Comparison of ENCODE assay signal across 24 cellular contexts in the genomic region with DNA sequence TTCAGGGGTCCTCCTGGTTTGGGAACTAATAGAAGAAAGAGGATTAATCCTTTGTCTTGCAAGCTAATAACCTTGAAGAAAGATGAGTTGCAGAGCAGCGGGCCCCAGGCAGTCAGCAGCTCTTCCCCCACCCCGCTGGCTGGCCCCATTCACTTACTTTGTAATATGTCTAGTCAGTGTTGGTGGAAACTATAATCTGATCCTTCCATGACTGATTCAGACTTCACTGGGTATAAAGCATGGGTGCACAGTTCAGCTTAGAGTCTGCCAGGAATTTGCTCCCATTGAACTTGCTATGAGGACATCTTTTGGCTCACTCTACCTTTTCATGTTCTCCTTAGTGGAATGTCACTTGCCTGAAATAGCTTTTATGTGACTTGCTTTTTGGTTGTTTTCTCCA.
"Had no signal": no experiment of that assay in that cellular context is flagged by ENCODE, and none has a peak within 500 bp of the region (broad histone marks: within the 10 kb centered on the region; RNA-seq: fewer than 3 reads in every experiment).

No MANE protein-coding gene starts in this region.

- DNase-seq: glutamatergic neuron; heart left ventricle; hypothalamus; immature natural killer cell; islet precursor cell; left lung; midbrain; mucosa of descending colon; naive thymus-derived CD8-positive, alpha-beta T cell; nucleus accumbens; pancreas; right cardiac atrium; sigmoid colon; stimulated activated CD4-positive, alpha-beta T cell treated with anti-CD3 and anti-CD28 coated beads, Interleukin-2, amount 100 ng/mL, for 24 hours; stimulated activated CD4-positive, alpha-beta T cell treated with anti-CD3 and anti-CD28 coated beads, Interleukin-4, amount 100 ng/mL, for 1 hour; stimulated activated naive B cell treated with anti-CD40 and anti-IgM and Interleukin-4, amounts not matched to agents 10 μg/mL and 1 μg/mL and 100 μg/mL, for 72 hours; stimulated activated naive CD8-positive, alpha-beta T cell treated with anti-CD3 and anti-CD28 coated beads, Interleukin-15, Interleukin-2, amounts not matched to agents 100 U/mL and 50 U/mL, for 24 hours; stomach; trophoblast cell; upper lobe of right lung had no signal

- H3K9me3 ChIP-seq: heart left ventricle, left lung, mucosa of descending colon, pancreas, sigmoid colon, stomach, suprapubic skin, thoracic aorta, tibial artery, upper lobe of right lung had no signal

- H3K27me3 ChIP-seq: heart left ventricle, pancreas, sigmoid colon, stomach, suprapubic skin, tibial artery, upper lobe of right lung had no signal

- H3K27ac ChIP-seq: heart left ventricle, left lung, pancreas, stomach, thoracic aorta, tibial artery, upper lobe of right lung had no signal

- H3K4me1 ChIP-seq: heart left ventricle, left lung, pancreas, stomach, suprapubic skin, upper lobe of right lung had no signal

- H3K4me3 ChIP-seq: heart left ventricle, left lung, mucosa of descending colon, pancreas, sigmoid colon, smooth muscle cell, stomach, suprapubic skin, thoracic aorta, tibial artery, upper lobe of right lung had no signal

- ATAC-seq: heart left ventricle; left lung; mucosa of descending colon; naive thymus-derived CD8-positive, alpha-beta T cell; pancreas; right cardiac atrium; stimulated activated naive B cell treated with anti-CD40 and anti-IgM and Interleukin-4, amounts not matched to agents 10 μg/mL and 1 μg/mL and 100 μg/mL, for 72 hours; stimulated activated naive CD8-positive, alpha-beta T cell treated with anti-CD3 and anti-CD28 coated beads, Interleukin-15, Interleukin-2, amounts not matched to agents 100 U/mL and 50 U/mL, for 24 hours; upper lobe of right lung had no signal

- H3K36me3 ChIP-seq: heart left ventricle, left lung, pancreas, sigmoid colon, stomach, suprapubic skin, thoracic aorta, tibial artery, upper lobe of right lung had no signal
